ENCODE assay signal across 1 cellular context in genomic region chr14:59248170-59248569, GRCh38.
TF ChIP-seq lines count a peak whose summit lies in the region.

No MANE protein-coding gene starts in this region.

TF ChIP-seq in WTC11, 78 proteins besides CTCF, POLR2A, EP300 and RAD21 (continued from another document):
- TF ChIP-seq ZNF532 (CRISPR knock-in tag; IDR thresholded peaks at IDR 0.05; ENCODE audit: borderline replicate concordance), result no peak
- TF ChIP-seq IRF2 (CRISPR knock-in tag; IDR thresholded peaks at IDR 0.05; ENCODE audit: borderline replicate concordance, low read depth), result no peak
- no peak for TF ChIP-seq JAZF1 (CRISPR knock-in tag; IDR thresholded peaks at IDR 0.05)
- no peak for TF ChIP-seq NR3C1 (CRISPR knock-in tag; conservative IDR thresholded peaks at IDR 0.05; ENCODE audit: low read depth)
- TF ChIP-seq NFYB (CRISPR knock-in tag; conservative IDR thresholded peaks at IDR 0.05; ENCODE audit: low read depth), result no peak
- no peak for TF ChIP-seq ARID4B (CRISPR knock-in tag; IDR thresholded peaks at IDR 0.05; ENCODE audit: borderline replicate concordance)
- no peak for TF ChIP-seq KAT7 (CRISPR knock-in tag; IDR thresholded peaks at IDR 0.05; ENCODE audit: borderline replicate concordance)
- no peak for TF ChIP-seq GTF2I (CRISPR knock-in tag; conservative IDR thresholded peaks at IDR 0.05)
